ENCODE assay signal across 27 cellular contexts in genomic region chr3:100458814-100459213, GRCh38.
"Had no signal": no experiment of that assay in that cellular context is flagged by ENCODE, and none has a peak within 500 bp of the region (broad histone marks: within the 10 kb centered on the region; RNA-seq: fewer than 3 reads in every experiment).

No MANE protein-coding gene starts in this region.

- H3K36me3 Mint-ChIP-seq: natural killer cell; stimulated activated effector memory CD8-positive, alpha-beta T cell treated with anti-CD3 and anti-CD28 coated beads, Interleukin-12 subunit alpha, Interleukin-12 subunit beta, amount 100 ng/mL, for 72 hours had no signal

- H3K27me3 Mint-ChIP-seq: type B pancreatic cell had no signal

- H3K4me3 Mint-ChIP-seq: natural killer cell; nephron; neural progenitor cell; stimulated activated effector memory CD8-positive, alpha-beta T cell treated with anti-CD3 and anti-CD28 coated beads, Interleukin-12 subunit alpha, Interleukin-12 subunit beta, amount 100 ng/mL, for 72 hours; stimulated activated naive B cell treated with anti-CD40 and anti-IgM and Interleukin-4, amounts not matched to agents 10 μg/mL and 1 μg/mL and 100 μg/mL, for 72 hours; stimulated activated naive CD8-positive, alpha-beta T cell treated with anti-CD3 and anti-CD28 coated beads, Interleukin-15, Interleukin-2, amounts not matched to agents 100 ng/mL and 50 ng/mL, for 24 hours; type B pancreatic cell had no signal

- H3K4me1 Mint-ChIP-seq: natural killer cell; nephron; neural progenitor cell; stimulated activated effector memory CD8-positive, alpha-beta T cell treated with anti-CD3 and anti-CD28 coated beads, Interleukin-12 subunit alpha, Interleukin-12 subunit beta, amount 100 ng/mL, for 72 hours had no signal

- H3K9me3 ChIP-seq: ovary, psoas muscle, right lobe of liver, sigmoid colon, stomach, thoracic aorta, thyroid gland, transverse colon, upper lobe of right lung, uterus had no signal

- H3K27ac Mint-ChIP-seq: natural killer cell; nephron; neural progenitor cell; progenitor cell of endocrine pancreas; stimulated activated effector memory CD8-positive, alpha-beta T cell treated with anti-CD3 and anti-CD28 coated beads, Interleukin-12 subunit alpha, Interleukin-12 subunit beta, amount 100 ng/mL, for 72 hours; stimulated activated naive B cell treated with anti-CD40 and anti-IgM and Interleukin-4, amounts not matched to agents 10 μg/mL and 1 μg/mL and 100 μg/mL, for 72 hours; stimulated activated naive CD8-positive, alpha-beta T cell treated with anti-CD3 and anti-CD28 coated beads, Interleukin-15, Interleukin-2, amounts not matched to agents 100 ng/mL and 50 ng/mL, for 24 hours; type B pancreatic cell had no signal

- H3K4me3 ChIP-seq: neural progenitor cell, ovary, psoas muscle, right lobe of liver, sigmoid colon, stomach, thoracic aorta, thyroid gland, transverse colon, upper lobe of right lung, uterus had no signal

- H3K36me3 ChIP-seq: neural progenitor cell, ovary, right lobe of liver, sigmoid colon, stomach, thoracic aorta, thyroid gland, transverse colon, upper lobe of right lung, uterus had no signal

- ATAC-seq: natural killer cell; psoas muscle; right cardiac atrium; stimulated activated effector memory CD8-positive, alpha-beta T cell treated with anti-CD3 and anti-CD28 coated beads, Interleukin-12 subunit alpha, Interleukin-12 subunit beta, amount 100 ng/mL, for 72 hours; stimulated activated naive B cell treated with anti-CD40 and anti-IgM and Interleukin-4, amounts not matched to agents 10 μg/mL and 1 μg/mL and 100 μg/mL, for 72 hours; upper lobe of right lung had no signal

- DNase-seq: natural killer cell; occipital lobe; ovary; psoas muscle; right cardiac atrium; right lobe of liver; sigmoid colon; small intestine; stimulated activated CD4-positive, alpha-beta T cell treated with anti-CD3 and anti-CD28 coated beads, Interleukin-15, amount 100 ng/mL, for 24 hours; stimulated activated CD4-positive, alpha-beta T cell treated with anti-CD3 and anti-CD28 coated beads, Interleukin-2, amount 100 ng/mL, for 24 hours; stimulated activated CD4-positive, alpha-beta T cell treated with anti-CD3 and anti-CD28 coated beads, Interleukin-2, amount 100 ng/mL, for 48 hours; stimulated activated CD4-positive, alpha-beta T cell treated with anti-CD3 and anti-CD28 coated beads, Interleukin-4, amount 100 ng/mL, for 24 hours; stimulated activated naive B cell treated with anti-CD40 and anti-IgM and Interleukin-4, amounts not matched to agents 10 μg/mL and 1 μg/mL and 100 μg/mL, for 72 hours; stimulated activated naive CD4-positive, alpha-beta T cell treated with Interleukin-2 at 50 U/mL for 16 hours; stomach; thyroid gland; transverse colon; upper lobe of right lung; uterus had no signal

- H3K9me3 Mint-ChIP-seq: natural killer cell; nephron; neural progenitor cell; stimulated activated effector memory CD8-positive, alpha-beta T cell treated with anti-CD3 and anti-CD28 coated beads, Interleukin-12 subunit alpha, Interleukin-12 subunit beta, amount 100 ng/mL, for 72 hours; stimulated activated naive CD8-positive, alpha-beta T cell treated with anti-CD3 and anti-CD28 coated beads, Interleukin-15, Interleukin-2, amounts not matched to agents 100 ng/mL and 50 ng/mL, for 24 hours; type B pancreatic cell had no signal

- H3K4me1 ChIP-seq: neural progenitor cell, parathyroid adenoma, psoas muscle, sigmoid colon, stomach, transverse colon, upper lobe of right lung, uterus had no signal

- FAIRE-seq: small intestine had no signal

- H3K27ac ChIP-seq: neural progenitor cell, ovary, parathyroid adenoma, psoas muscle, right lobe of liver, sigmoid colon, stomach, thoracic aorta, thyroid gland, transverse colon, upper lobe of right lung, uterus had no signal

- H3K27me3 ChIP-seq: neural progenitor cell, ovary, right lobe of liver, sigmoid colon, stomach, thyroid gland, transverse colon, upper lobe of right lung, uterus had no signal
